Comparison of ENCODE assay signal across 10 cellular contexts in genomic region chr13:78160793-78161192, GRCh38.
DNase-seq lines count a peak whose midpoint lies in the region; ATAC-seq and TF ChIP-seq lines count a peak whose summit lies in the region.
"Had no signal": no experiment of that assay in that cellular context is flagged by ENCODE, and none has a peak within 500 bp of the region (broad histone marks: within the 10 kb centered on the region; RNA-seq: fewer than 3 reads in every experiment).

No MANE protein-coding gene starts in this region.

- H3K27me3 ChIP-seq in OCI-LY3 (ENCODE audit: low read depth, low read length) (no peaks in the 10 kb centered on the region), kidney epithelial cell (ENCODE audit: control insufficient read depth, insufficient read depth, low read length) (no peaks in the 10 kb centered on the region), HAP-1 (ENCODE audit: low read depth) (no peaks in the 10 kb centered on the region)

- TF ChIP-seq CTCF in OCI-LY3 (IDR thresholded peaks at IDR 0.05; ENCODE audit: low read depth, low read length) (no peak), kidney epithelial cell (IDR thresholded peaks at IDR 0.05; ENCODE audit: insufficient read depth, low read length, poor library complexity, severe bottlenecking) (no peak)

- H3K36me3 ChIP-seq in OCI-LY3 (replicated peaks; ENCODE audit: low read depth, low read length) = no peaks in the 10 kb centered on the region
- H3K36me3 ChIP-seq in kidney epithelial cell (ENCODE audit: control insufficient read depth, insufficient read depth, low read length) = no peaks in the 10 kb centered on the region
- H3K36me3 ChIP-seq in HAP-1 (replicated peaks) = no peaks in the 10 kb centered on the region

- peak; percentile 14 for DNase-seq in GM04504 (ENCODE audit: low read depth)
- peak; percentile 37 for DNase-seq in kidney epithelial cell (ENCODE audit: low read depth)
- no peak for DNase-seq in midbrain (lab: John Stamatoyannopoulos, UW)
- DNase-seq in HAP-1 (ENCODE audit: low spot score in 2 of 2) = no peak
- DNase-seq in stimulated activated CD4-positive, alpha-beta T cell treated with anti-CD3 and anti-CD28 coated beads, Interleukin-12 subunit alpha, Interleukin-12 subunit beta, amount 100 ng/mL, for 4 hours = no peak
- no peak for DNase-seq in C1 segment of cervical spinal cord (lab: John Stamatoyannopoulos, UW)
- DNase-seq: activated T-cell treated with anti-CD3 and anti-CD28 coated beads, Interleukin-2, amount 50 U/mL, for 4 hours had no signal

- H3K4me2 ChIP-seq in OCI-LY3 (ENCODE audit: low read length) = peak overlapping the region; percentile 22; the same call in 1 of the 2 replicates

- peak; percentile 91 for ATAC-seq in HG02884 (IDR thresholded peaks at IDR 0.05; ENCODE audit: unreplicated experiment)
- ATAC-seq: activated T-cell treated with anti-CD3 and anti-CD28 coated beads, Interleukin-2, amount 50 U/mL, for 4 hours had no signal

- H3K9me3 ChIP-seq in OCI-LY3 (ENCODE audit: insufficient read depth, low read length) (no peaks in the 10 kb centered on the region), HAP-1 (no peaks in the 10 kb centered on the region)

- H3K4me3 ChIP-seq in OCI-LY3 (ENCODE audit: low read length) (no peak overlapping the region), kidney epithelial cell (ENCODE audit: low read depth, low read length) (no peak overlapping the region), HAP-1 (no peak overlapping the region)

- no peaks in the 10 kb centered on the region for H3K79me2 ChIP-seq in OCI-LY3 (ENCODE audit: low read length)

- no peaks in the 10 kb centered on the region for H4K20me1 ChIP-seq in OCI-LY3 (ENCODE audit: insufficient read depth, low read length)

- no peak overlapping the region for H3K9ac ChIP-seq in OCI-LY3 (ENCODE audit: low read length)

- H3K4me1 ChIP-seq in OCI-LY3 (ENCODE audit: low read length) (peaks cover 6% of the 10 kb centered on the region), HAP-1 (no peaks in the 10 kb centered on the region)

- no peak overlapping the region for H2AFZ ChIP-seq in OCI-LY3 (ENCODE audit: low read depth, low read length)

- H3K27ac ChIP-seq in OCI-LY3 (ENCODE audit: low read length) = no peak overlapping the region
- H3K27ac ChIP-seq: epithelial cell of prostate had no signal

- in situ Hi-C loops in HAP-1 (cut with MboI; ENCODE audit: low sequenced_read_pairs) = no loop called here

Comparison
In these comparisons a context has a peak if more than half of its experiments do, and no peak if none do; other contexts are left out.
1. DNase-seq: peak in GM04504 (single experiment) and kidney epithelial cell (single experiment); none in midbrain (single experiment), HAP-1 (0 of 2), stimulated activated CD4-positive, alpha-beta T cell treated with anti-CD3 and anti-CD28 coated beads, Interleukin-12 subunit alpha, Interleukin-12 subunit beta, amount 100 ng/mL, for 4 hours (single experiment) and C1 segment of cervical spinal cord (0 of 14).